In the genomic region with DNA sequence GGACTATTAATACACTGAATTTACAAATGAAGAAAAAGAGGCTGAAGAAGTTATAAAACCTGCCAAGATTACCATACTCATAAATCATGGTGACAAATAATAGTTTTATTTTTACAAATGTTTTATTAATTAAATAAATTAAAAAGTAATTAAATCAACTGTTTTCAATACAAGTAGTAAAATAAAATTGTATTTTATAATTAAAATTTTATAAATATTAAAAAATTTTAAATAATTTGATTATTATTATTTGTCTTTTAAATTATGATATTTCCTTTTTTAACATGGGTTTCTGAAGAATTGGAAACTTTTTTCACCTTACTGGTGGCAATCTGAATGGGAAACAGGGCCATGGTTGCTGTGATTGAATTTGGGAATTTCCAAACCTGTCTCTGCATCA, we compare ENCODE assay signal across 22 cellular contexts.
"Had no signal": no experiment of that assay in that cellular context is flagged by ENCODE, and none has a peak within 500 bp of the region (broad histone marks: within the 10 kb centered on the region; RNA-seq: fewer than 3 reads in every experiment).

No MANE protein-coding gene starts in this region.

- H3K27ac ChIP-seq: RWPE1 had no signal

- H3K4me3 ChIP-seq: MG63 had no signal

- H3K9me3 ChIP-seq: MG63, SK-N-SH had no signal

- DNase-seq: IMR-90, Karpas-422, KG1, MG63, NCI-H1092, NCI-H1105 treated with DMSO at 0.1 percent for 48 hours, NCI-H1417 treated with DMSO at 0.1 percent for 48 hours, NCI-H146, NCI-H1694 treated with DMSO at 0.1 percent for 48 hours, NCI-H2029, NCI-H2081 treated with DMSO at 0.1 percent for 48 hours, NCI-H2171, NCI-H226, NCI-H446, NCI-H510A, NCI-H524 treated with DMSO at 0.1 percent for 48 hours, NCI-H69, NCI-H774, SHP77, SK-N-SH had no signal

- FAIRE-seq: HepG2 had no signal

- H3K9ac ChIP-seq: SK-N-SH had no signal

- ATAC-seq: HepG2 had no signal

- H3K36me3 ChIP-seq: MG63 had no signal
